ENCODE assay signal across 8 cellular contexts in the genomic region with DNA sequence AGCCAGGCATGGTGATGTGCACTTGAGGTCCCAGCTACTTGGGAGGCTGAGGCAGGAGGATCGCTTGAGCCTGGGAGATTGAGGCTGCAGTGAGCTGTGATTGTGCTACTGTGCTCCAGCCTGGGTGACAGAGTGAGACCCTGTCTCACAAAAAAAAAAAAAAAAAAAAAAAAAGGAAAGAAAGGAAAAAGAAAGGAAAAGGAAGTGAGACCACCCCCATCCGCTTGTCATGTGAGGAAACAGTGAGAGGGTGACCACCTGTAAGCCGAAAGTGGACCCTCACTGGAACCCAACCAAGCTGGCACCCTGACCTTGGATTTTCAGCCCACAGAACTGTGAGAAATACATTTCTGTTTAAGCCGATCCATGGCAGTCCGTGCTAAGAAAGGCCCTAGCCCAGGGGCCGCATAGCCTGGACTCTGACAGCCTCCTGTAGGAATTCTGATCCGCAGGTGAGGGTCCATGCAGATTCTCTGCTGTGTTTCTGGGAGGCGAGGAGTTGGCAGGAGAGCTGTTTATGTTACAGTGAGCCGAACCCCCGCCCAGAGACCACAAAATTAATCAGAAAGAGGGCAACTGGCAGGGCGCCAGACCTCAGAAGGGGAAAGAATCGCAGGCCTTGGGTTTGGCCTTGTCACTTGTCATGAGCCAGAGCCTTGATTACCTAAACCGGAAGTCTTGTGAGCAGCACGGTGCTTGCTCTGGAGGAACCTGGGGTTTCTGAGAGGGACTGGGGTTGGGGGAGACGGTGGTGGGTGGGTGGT. TPM values are rescaled to one million over a fixed set of nuclear protein-coding genes. Genes with fewer than 3 reads are reported as not detected.
DNase-seq lines count a peak whose midpoint lies in the region; ATAC-seq, FAIRE-seq and TF ChIP-seq lines count a peak whose summit lies in the region.

No MANE protein-coding gene starts in this region.

- ATAC-seq in GM19035 (IDR thresholded peaks at IDR 0.05; ENCODE audit: unreplicated experiment): peak; percentile 68

- intact Hi-C loops in A673 (cut with micrococcal nuclease; ENCODE audit: unreplicated experiment): no loop called here

- DNase-seq in A673 (ENCODE audit: low spot score) (peak; percentile 71), HTR-8/SVneo (ENCODE audit: insufficient read length, low spot score) (peak; percentile 69), RPMI7951 (ENCODE audit: low read depth) (peak; percentile 86), fibroblast of the conjunctiva (ENCODE audit: low read depth) (peak; percentile 40), substantia nigra (lab: John Stamatoyannopoulos, UW) (peak in 12 of 49 donors; percentile 9 to 44 (median 22))
- peak; percentile 90 to 96 for DNase-seq in activated T-helper 1 cell treated with anti-CD3 and anti-CD28 coated beads, Interleukin-2, amount 50 U/mL, for 16 hours (ENCODE audit: low read depth in 1 of 2, low spot score in 1 of 2)

- no peak overlapping the region for H2AFZ ChIP-seq in neuron (ENCODE audit: low read depth, low read length)

- H3K4me3 ChIP-seq in A673 (ENCODE audit: low read depth, low read length, poor library complexity, severe bottlenecking) (peak overlapping the region; percentile 61), neuron (ENCODE audit: low read length) (peak overlapping the region; percentile 51)

- TF ChIP-seq CTCF in A673 (conservative IDR thresholded peaks at IDR 0.05; ENCODE audit: low read depth, low read length): no peak

- peak overlapping the region; percentile 72 for H3K27ac ChIP-seq in A673 (ENCODE audit: low read depth, low read length, poor library complexity, severe bottlenecking)
- peak overlapping the region; percentile 64 for H3K27ac ChIP-seq in substantia nigra (ENCODE audit: low read depth, low read length, poor library complexity, severe bottlenecking)

- peak; percentile 28 for FAIRE-seq in HTR-8/SVneo (lab: Jason Lieb, UNC)

- H3K9me3 ChIP-seq in A673 (ENCODE audit: low read depth, low read length, poor library complexity, severe bottlenecking): no peaks in the 10 kb centered on the region
- no peaks in the 10 kb centered on the region for H3K9me3 ChIP-seq in neuron (ENCODE audit: low read length)

- no peaks in the 10 kb centered on the region for H3K27me3 ChIP-seq in A673 (replicated peaks; ENCODE audit: insufficient read depth, low read depth, low read length, poor library complexity)
- H3K27me3 ChIP-seq in neuron (ENCODE audit: insufficient read depth, low read length): no peaks in the 10 kb centered on the region

- BruUV-seq in A673 (replicated peaks; lab: Mats Ljungman, UMichigan): TSS peak; percentile 42

- H3K4me1 ChIP-seq in A673 (ENCODE audit: insufficient read depth, low read length, poor library complexity, severe bottlenecking): peaks cover 9% of the 10 kb centered on the region
- peaks cover 17% of the 10 kb centered on the region for H3K4me1 ChIP-seq in neuron (ENCODE audit: insufficient read depth, low read length)

- CTCF ChIA-PET in A673 (lab: Charles Lee): interaction anchor here (0.7 kb wide), 1 partner anchor 249 kb away, joined by 6 read pairs; no protein-coding TSS in a partner anchor

- POLR2A ChIA-PET in A673 (lab: Charles Lee; ENCODE audit: low non-redundant PET): no interaction called here

- no peaks in the 10 kb centered on the region for H3K36me3 ChIP-seq in A673 (ENCODE audit: insufficient read depth, low read length, poor library complexity, severe bottlenecking)
- H3K36me3 ChIP-seq in neuron (ENCODE audit: insufficient read depth, low read length): peaks cover 14% of the 10 kb centered on the region

RNA-seq across cellular contexts. Expression of a gene that starts 0.9 kb away (rescaled TPM):
- 32.8 and 33.4 TPM in 2 replicates for total RNA-seq in A673 (2021)
- total RNA-seq in RPMI7951 (2014; rRNA removed; shearing (Covaris generic)): 6.4 and 7.4 TPM in 2 replicates

RNA-seq across cellular contexts. Expression of a gene that starts 1.0 kb away (rescaled TPM):
- 23.5 and 23.6 TPM in 2 replicates for total RNA-seq in A673 (2021)
- 2.0 and 2.2 TPM in 2 replicates for total RNA-seq in RPMI7951 (2014; rRNA removed; shearing (Covaris generic))

RNA-seq across cellular contexts. Expression of a gene that starts 41.5 kb away (rescaled TPM):
- 78.0 and 102 TPM in 2 replicates for total RNA-seq in A673 (2021)
- total RNA-seq in RPMI7951 (2014; rRNA removed; shearing (Covaris generic)): 23.5 and 23.8 TPM in 2 replicates

RNA-seq across cellular contexts. Expression of a gene that starts 49.4 kb away (rescaled TPM):
- total RNA-seq in A673 (2021): 0.09 TPM in 1 of 2 replicates, not detected in the other
- total RNA-seq in RPMI7951 (2014; rRNA removed; shearing (Covaris generic)): 0.20 TPM in 1 of 2 replicates, not detected in the other
